8 cellular contexts compared by ENCODE assay signal in genomic region chr10:57579926-57580325, GRCh38.
DNase-seq lines count a peak whose midpoint lies in the region; ATAC-seq, FAIRE-seq and TF ChIP-seq lines count a peak whose summit lies in the region.

No MANE protein-coding gene starts in this region.

- H3K27me3 ChIP-seq in psoas muscle (ENCODE audit: insufficient read depth in 3 of 3, low read length in 2 of 3), result no peaks in the 10 kb centered on the region

- H3K36me3 ChIP-seq in psoas muscle (ENCODE audit: insufficient read depth in 1 of 2, low read depth in 1 of 2), result no peaks in the 10 kb centered on the region

- no peak for TF ChIP-seq POLR2A in GM18505 (IDR thresholded peaks at IDR 0.05; ENCODE audit: borderline replicate concordance, extremely low read depth, insufficient read depth, insufficient read length)

- no peaks in the 10 kb centered on the region for H3K9me3 ChIP-seq in psoas muscle

- H3K4me3 ChIP-seq in LNCaP clone FGC (ENCODE audit: low read depth, low read length), result no peak overlapping the region
- H3K4me3 ChIP-seq in cardiac fibroblast (replicated peaks in 1 of 2; ENCODE audit: low read depth in 2 of 2, low read length in 2 of 2), result no peak overlapping the region
- no peak overlapping the region for H3K4me3 ChIP-seq in psoas muscle

- ATAC-seq in GM18505 (IDR thresholded peaks at IDR 0.05; ENCODE audit: unreplicated experiment) (peak; percentile 58), psoas muscle (no peak)

- H3K27ac ChIP-seq in psoas muscle, result no peak overlapping the region

- DNase-seq in LNCaP clone FGC (ENCODE audit: low read depth) (peak; percentile 17), cardiac fibroblast (ENCODE audit: low read depth in 2 of 2) (peak; percentile 24 to 68), psoas muscle (no peak), NCI-H2107 (lab: John Stamatoyannopoulos, UW) (no peak), frontal cortex (ENCODE audit: low spot score in 2 of 2) (no peak), DMS79 treated with DMSO at 0.1 percent for 48 hours (lab: John Stamatoyannopoulos, UW) (no peak)
- no peak for DNase-seq in stimulated activated naive CD4-positive, alpha-beta T cell treated with Interleukin-2 at 50 U/mL for 16 hours (lab: John Stamatoyannopoulos, UW)

- peak; percentile 61 for TF ChIP-seq CTCF in LNCaP clone FGC (IDR thresholded peaks at IDR 0.05; ENCODE audit: control insufficient read depth, extremely low read depth, insufficient read depth)
- TF ChIP-seq CTCF in cardiac fibroblast (IDR thresholded peaks at IDR 0.05; ENCODE audit: low read depth, low read length), result peak; percentile 44
- TF ChIP-seq CTCF in psoas muscle (IDR thresholded peaks at IDR 0.05), result peak; percentile 16

- no peak for FAIRE-seq in frontal cortex (lab: Jason Lieb, UNC)

- no peaks in the 10 kb centered on the region for H3K4me1 ChIP-seq in psoas muscle

- intact Hi-C loops in psoas muscle (cut with DNase I), result no loop called here

Comparison
In these comparisons a context has a peak if more than half of its experiments do, and no peak if none do; other contexts are left out.
1. DNase-seq: peak in LNCaP clone FGC (single experiment) and cardiac fibroblast (2 of 2); none in psoas muscle (0 of 2), stimulated activated naive CD4-positive, alpha-beta T cell treated with Interleukin-2 at 50 U/mL for 16 hours (single experiment), NCI-H2107 (single experiment), frontal cortex (0 of 2) and DMS79 treated with DMSO at 0.1 percent for 48 hours (single experiment).
2. Peak in every context shown above with its lines, with median percentiles within 50 percentile points of each other: CTCF ChIP-seq.